Comparison of ENCODE assay signal across 23 cellular contexts in genomic region chr20:57456116-57456515, GRCh38.
"Had no signal": no experiment of that assay in that cellular context is flagged by ENCODE, and none has a peak within 500 bp of the region (broad histone marks: within the 10 kb centered on the region; RNA-seq: fewer than 3 reads in every experiment).

No MANE protein-coding gene starts in this region.

- H3K36me3 ChIP-seq: left lung, lower lobe of right lung, ovary, right atrium auricular region, right lobe of liver, stomach, suprapubic skin, tibial nerve, uterus had no signal

- H3K4me3 ChIP-seq: left lung, lower lobe of right lung, ovary, right atrium auricular region, right lobe of liver, smooth muscle cell, stomach, suprapubic skin, tibial nerve, uterus had no signal

- ATAC-seq: left colon; left lung; lower lobe of right lung; naive thymus-derived CD8-positive, alpha-beta T cell; right lobe of liver; stimulated activated memory B cell treated with anti-CD40 and anti-IgM and Interleukin-4, amounts not matched to agents 10 μg/mL and 1 μg/mL and 100 μg/mL, for 72 hours; stimulated activated naive CD8-positive, alpha-beta T cell treated with anti-CD3 and anti-CD28 coated beads, Interleukin-15, Interleukin-2, amounts not matched to agents 100 U/mL and 50 U/mL, for 24 hours had no signal

- DNase-seq: hippocampal formation; left colon; left lung; lower lobe of right lung; mammary epithelial cell; mesenchymal stem cell; naive thymus-derived CD8-positive, alpha-beta T cell; ovary; right lobe of liver; stimulated activated CD4-positive, alpha-beta T cell treated with anti-CD3 and anti-CD28 coated beads, Interleukin-4, amount 100 ng/mL, for 4 hours; stimulated activated CD8-positive, alpha-beta memory T cell treated with anti-CD3 and anti-CD28 coated beads, Interleukin-4, amount 100 ng/mL, for 48 hours; stimulated activated naive CD8-positive, alpha-beta T cell treated with anti-CD3 and anti-CD28 coated beads, Interleukin-15, Interleukin-2, amounts not matched to agents 100 U/mL and 50 U/mL, for 24 hours; stomach; uterus had no signal

- H3K9me3 Mint-ChIP-seq: naive thymus-derived CD8-positive, alpha-beta T cell; nephron; neural crest cell; stimulated activated memory B cell treated with anti-CD40 and anti-IgM and Interleukin-4, amounts not matched to agents 10 μg/mL and 1 μg/mL and 100 μg/mL, for 72 hours; type B pancreatic cell had no signal

- H3K4me2 ChIP-seq: smooth muscle cell had no signal

- H3K27me3 ChIP-seq: ovary, right atrium auricular region, right lobe of liver, suprapubic skin, tibial nerve, uterus had no signal

- FAIRE-seq: keratinocyte had no signal

- H3K4me3 Mint-ChIP-seq: naive thymus-derived CD8-positive, alpha-beta T cell; nephron; neural crest cell; stimulated activated memory B cell treated with anti-CD40 and anti-IgM and Interleukin-4, amounts not matched to agents 10 μg/mL and 1 μg/mL and 100 μg/mL, for 72 hours; type B pancreatic cell had no signal

- H3K4me1 ChIP-seq: uterus had no signal

- H3K27me3 Mint-ChIP-seq: naive thymus-derived CD8-positive, alpha-beta T cell; stimulated activated memory B cell treated with anti-CD40 and anti-IgM and Interleukin-4, amounts not matched to agents 10 μg/mL and 1 μg/mL and 100 μg/mL, for 72 hours had no signal

- H3K36me3 Mint-ChIP-seq: naive thymus-derived CD8-positive, alpha-beta T cell; stimulated activated memory B cell treated with anti-CD40 and anti-IgM and Interleukin-4, amounts not matched to agents 10 μg/mL and 1 μg/mL and 100 μg/mL, for 72 hours; type B pancreatic cell had no signal

- H3K27ac ChIP-seq: left lung, lower lobe of right lung, ovary, right atrium auricular region, suprapubic skin, tibial nerve, uterus had no signal

- H3K9me3 ChIP-seq: left lung, lower lobe of right lung, ovary, right atrium auricular region, right lobe of liver, stomach, suprapubic skin, tibial nerve, uterus had no signal

- H3K27ac Mint-ChIP-seq: nephron; stimulated activated memory B cell treated with anti-CD40 and anti-IgM and Interleukin-4, amounts not matched to agents 10 μg/mL and 1 μg/mL and 100 μg/mL, for 72 hours; type B pancreatic cell had no signal
